Comparison of ENCODE assay signal across 1 cellular context in genomic region chr10:99682752-99683151, GRCh38.
TF ChIP-seq lines count a peak whose summit lies in the region.

No MANE protein-coding gene starts in this region.

TF ChIP-seq in H1, 55 proteins besides CTCF, POLR2A, EP300 and RAD21 (continued from another document):
- TF ChIP-seq TCF12 (IDR thresholded peaks at IDR 0.05; ENCODE audit: low read depth, low read length), result no peak
